In genomic region chr6:39594304-39594703, GRCh38 we compare ENCODE assay signal across 2 cellular contexts.
TF ChIP-seq lines count a peak whose summit lies in the region.

No MANE protein-coding gene starts in this region.

TF ChIP-seq in HepG2, 621 proteins besides CTCF, POLR2A, EP300 and RAD21:
- no peak for TF ChIP-seq ZNF546 (CRISPR knock-in tag; conservative IDR thresholded peaks at IDR 0.05)
- 0 out of 2 replicates have a peak, but pooled peaks have one; percentile 32 for TF ChIP-seq MAFF (IDR thresholded peaks at IDR 0.05; ENCODE audit: low read depth, low read length)
- no peak for TF ChIP-seq CHD4 (IDR thresholded peaks at IDR 0.05; ENCODE audit: borderline replicate concordance, low read length)
- TF ChIP-seq ZNF607 (CRISPR knock-in tag; IDR thresholded peaks at IDR 0.05; ENCODE audit: borderline replicate concordance), result no peak
- TF ChIP-seq MAFK (conservative IDR thresholded peaks at IDR 0.05 in 1 of 2, IDR thresholded peaks at IDR 0.05 in 1 of 2; ENCODE audit: low read length in 2 of 2), result peak; percentile 50 to 66; a peak in 3 of 4 replicates
- no peak for TF ChIP-seq SNAI1 (CRISPR knock-in tag; IDR thresholded peaks at IDR 0.05; ENCODE audit: borderline replicate concordance)
- TF ChIP-seq ZMYM3 (CRISPR knock-in tag; IDR thresholded peaks at IDR 0.05), result no peak
- TF ChIP-seq WIZ (CRISPR knock-in tag; IDR thresholded peaks at IDR 0.05), result no peak
- TF ChIP-seq NRL (CRISPR knock-in tag; IDR thresholded peaks at IDR 0.05; ENCODE audit: borderline replicate concordance), result no peak
- TF ChIP-seq TBX2 (CRISPR knock-in tag; IDR thresholded peaks at IDR 0.05; ENCODE audit: borderline replicate concordance), result no peak
- no peak for TF ChIP-seq JUN (CRISPR knock-in tag; IDR thresholded peaks at IDR 0.05)
- TF ChIP-seq ZNF713 (CRISPR knock-in tag; IDR thresholded peaks at IDR 0.05), result no peak
- TF ChIP-seq TRIM24 (CRISPR knock-in tag; IDR thresholded peaks at IDR 0.05), result no peak

TF ChIP-seq in K562, 482 proteins besides CTCF, POLR2A, EP300 and RAD21:
- TF ChIP-seq ZNF316 (IDR thresholded peaks at IDR 0.05) (peak; percentile 11; the same call in 1 of the 2 replicates), STAT5B (CRISPR knock-in tag; IDR thresholded peaks at IDR 0.05) (no peak)
